23 cellular contexts compared by ENCODE assay signal in the genomic region with DNA sequence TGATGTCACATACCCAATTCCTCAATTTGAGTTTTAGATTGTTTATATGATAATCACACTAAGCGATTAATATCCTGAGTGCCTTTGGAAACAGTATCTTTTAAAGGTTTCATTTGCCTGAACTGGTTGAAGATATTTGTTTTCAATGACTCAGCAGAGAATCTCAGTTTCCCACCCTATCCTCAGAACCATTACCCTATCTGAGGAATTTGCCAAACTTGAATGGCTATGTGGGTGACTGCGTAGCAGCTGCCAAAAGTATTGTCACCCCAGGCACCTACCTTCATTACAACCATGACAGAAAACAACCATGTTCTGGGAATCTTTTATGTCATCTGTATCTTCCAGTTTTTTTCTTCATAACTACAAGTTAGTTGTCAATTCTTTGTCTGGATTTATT.
DNase-seq lines count a peak whose midpoint lies in the region; FAIRE-seq and TF ChIP-seq lines count a peak whose summit lies in the region.
"Had no signal": no experiment of that assay in that cellular context is flagged by ENCODE, and none has a peak within 500 bp of the region (broad histone marks: within the 10 kb centered on the region; RNA-seq: fewer than 3 reads in every experiment).

No MANE protein-coding gene starts in this region.

- H3K4me3 ChIP-seq in astrocyte (ENCODE audit: insufficient read depth, low read depth, low read length) (no peak overlapping the region), trophoblast cell (ENCODE audit: low read depth, low read length) (no peak overlapping the region)
- H3K4me3 ChIP-seq: BLaER1, GM23338 had no signal

- no peak overlapping the region for H3K14ac ChIP-seq in trophoblast cell (ENCODE audit: low read length)

- H3K27me3 ChIP-seq in astrocyte (ENCODE audit: insufficient read depth, low read length), result no peaks in the 10 kb centered on the region
- no peaks in the 10 kb centered on the region for H3K27me3 ChIP-seq in trophoblast cell (ENCODE audit: insufficient read depth, low read length)
- H3K27me3 ChIP-seq: BLaER1 had no signal

- H3K4me1 Mint-ChIP-seq in astrocyte (ENCODE audit: low read depth, unreplicated experiment) (peaks cover 13% of the 10 kb centered on the region), chondrocyte (ENCODE audit: low read depth) (peaks cover 13% of the 10 kb centered on the region)
- H3K4me1 Mint-ChIP-seq: B cell; CD4-positive, CD25-positive, alpha-beta regulatory T cell; GM23338; H9 had no signal

- no peak overlapping the region for H4K12ac ChIP-seq in trophoblast cell (ENCODE audit: low read depth, low read length)

- no peak overlapping the region for H2AFZ ChIP-seq in astrocyte (ENCODE audit: low read depth, low read length)
- no peak overlapping the region for H2AFZ ChIP-seq in trophoblast cell (ENCODE audit: insufficient read depth, low read length, poor library complexity)
- H2AFZ ChIP-seq: GM23338 had no signal

- H3K4me3 Mint-ChIP-seq in astrocyte (ENCODE audit: unreplicated experiment), result no peak overlapping the region
- no peak overlapping the region for H3K4me3 Mint-ChIP-seq in chondrocyte (ENCODE audit: unreplicated experiment)
- H3K4me3 Mint-ChIP-seq: B cell; CD4-positive, CD25-positive, alpha-beta regulatory T cell; CD8-positive, alpha-beta T cell; GM23338; H9 had no signal

- no peaks in the 10 kb centered on the region for H3K79me2 ChIP-seq in astrocyte (ENCODE audit: insufficient read depth, low read length)
- no peaks in the 10 kb centered on the region for H3K79me2 ChIP-seq in trophoblast cell (ENCODE audit: control insufficient read depth, insufficient read depth, low read length, poor library complexity)

- FAIRE-seq in astrocyte (lab: Jason Lieb, UNC), result no peak
- FAIRE-seq: A204.1, D721Med, GM12891, GM18507 had no signal

- no peak overlapping the region for H4K8ac ChIP-seq in trophoblast cell (ENCODE audit: low read depth, low read length)

- H3K9ac ChIP-seq in astrocyte (ENCODE audit: low read length) (no peak overlapping the region), trophoblast cell (ENCODE audit: low read length) (no peak overlapping the region)
- H3K9ac ChIP-seq: BLaER1 had no signal

- H3K27ac Mint-ChIP-seq in astrocyte (ENCODE audit: unreplicated experiment) (peak overlapping the region; percentile 38), chondrocyte (ENCODE audit: unreplicated experiment) (peak overlapping the region; percentile 87)
- H3K27ac Mint-ChIP-seq: B cell; CD4-positive, CD25-positive, alpha-beta regulatory T cell; CD8-positive, alpha-beta T cell; GM23338; H9 had no signal

- H4K20me1 ChIP-seq in astrocyte (ENCODE audit: insufficient read depth, low read length), result no peaks in the 10 kb centered on the region
- H4K20me1 ChIP-seq: BLaER1 had no signal

- no peak overlapping the region for H3K27ac ChIP-seq in astrocyte (ENCODE audit: low read depth, low read length)
- no peak overlapping the region for H3K27ac ChIP-seq in trophoblast cell (ENCODE audit: low read depth, low read length)
- H3K27ac ChIP-seq: 22Rv1, BLaER1, C4-2B had no signal

- no peaks in the 10 kb centered on the region for H3K4me1 ChIP-seq in astrocyte (ENCODE audit: insufficient read depth, low read length)
- H3K4me1 ChIP-seq in trophoblast cell (ENCODE audit: control insufficient read depth in 1 of 2, insufficient read depth in 2 of 2, low read length in 2 of 2), result no peaks in the 10 kb centered on the region
- H3K4me1 ChIP-seq: BLaER1 had no signal

- no peaks in the 10 kb centered on the region for H3K79me1 ChIP-seq in trophoblast cell (ENCODE audit: low read length)

- DNase-seq in astrocyte (ENCODE audit: low read depth) (peak; percentile 13), chondrocyte (ENCODE audit: low spot score) (no peak), myocyte (ENCODE audit: low read depth) (peak; percentile 25), trophoblast cell (peak; percentile 3 to 51), LoVo (ENCODE audit: low spot score) (no peak), germinal center (ENCODE audit: low spot score) (no peak), NCI-H2107 (lab: John Stamatoyannopoulos, UW) (no peak), NCI-H128 (lab: John Stamatoyannopoulos, UW; ENCODE audit: unreplicated experiment) (no peak)
- DNase-seq: CD4-positive, CD25-positive, alpha-beta regulatory T cell; CD8-positive, alpha-beta T cell; DMS 273 treated with DMSO at 0.1 percent for 48 hours; EL; GDM1; H9 had no signal

- H4K91ac ChIP-seq in trophoblast cell (ENCODE audit: low read depth, low read length), result no peak overlapping the region

- H3K9me3 ChIP-seq in astrocyte (ENCODE audit: insufficient read depth, low read depth, low read length) (no peaks in the 10 kb centered on the region), trophoblast cell (ENCODE audit: insufficient read depth, low read depth, low read length) (no peaks in the 10 kb centered on the region)
- H3K9me3 ChIP-seq: BLaER1 had no signal

- no peak overlapping the region for H3K23ac ChIP-seq in trophoblast cell (ENCODE audit: low read length)

- no peaks in the 10 kb centered on the region for H3K36me3 ChIP-seq in astrocyte (ENCODE audit: insufficient read depth, low read length)
- H3K36me3 ChIP-seq in trophoblast cell (ENCODE audit: control insufficient read depth in 1 of 2, insufficient read depth in 2 of 2, low read length in 2 of 2), result no peaks in the 10 kb centered on the region
- H3K36me3 ChIP-seq: BLaER1 had no signal

- H3K4ac ChIP-seq in trophoblast cell (ENCODE audit: low read depth, low read length), result no peak overlapping the region

- no peak for TF ChIP-seq CTCF in astrocyte (IDR thresholded peaks at IDR 0.05; ENCODE audit: insufficient read depth, low read depth, low read length)
- no peak for TF ChIP-seq CTCF in chondrocyte (IDR thresholded peaks at IDR 0.05)

- H3K18ac ChIP-seq in trophoblast cell (ENCODE audit: low read length), result no peak overlapping the region

- no peak overlapping the region for H3K4me2 ChIP-seq in astrocyte (ENCODE audit: low read length)
- no peak overlapping the region for H3K4me2 ChIP-seq in trophoblast cell (ENCODE audit: low read length)
- H3K4me2 ChIP-seq: BLaER1, GM23338 had no signal

- no peak overlapping the region for H2BK5ac ChIP-seq in trophoblast cell (ENCODE audit: low read depth, low read length, poor library complexity)

- H2BK120ac ChIP-seq in trophoblast cell (ENCODE audit: insufficient read depth, low read length, poor library complexity), result no peak overlapping the region

- WGBS in trophoblast cell (ENCODE audit: extremely low coverage, insufficient coverage, insufficient read length), result no CpG with 5 or more reads among the region's 2 CpGs

- H3K36me3 Mint-ChIP-seq in astrocyte (ENCODE audit: low read depth, unreplicated experiment) (no peaks in the 10 kb centered on the region), chondrocyte (ENCODE audit: low read depth) (no peaks in the 10 kb centered on the region)
- H3K36me3 Mint-ChIP-seq: CD4-positive, CD25-positive, alpha-beta regulatory T cell; CD8-positive, alpha-beta T cell had no signal

- H2BK12ac ChIP-seq in trophoblast cell (ENCODE audit: low read length), result no peak overlapping the region

- H2AK5ac ChIP-seq in trophoblast cell (ENCODE audit: low read length), result no peak overlapping the region

- H3K27me3 Mint-ChIP-seq in astrocyte (ENCODE audit: low read depth, unreplicated experiment) (no peaks in the 10 kb centered on the region), chondrocyte (ENCODE audit: low read depth) (no peaks in the 10 kb centered on the region)
- H3K27me3 Mint-ChIP-seq: B cell had no signal

- H3K9me3 Mint-ChIP-seq in astrocyte (ENCODE audit: unreplicated experiment) (peaks cover 3% of the 10 kb centered on the region), chondrocyte (ENCODE audit: low read depth) (peaks cover 3% of the 10 kb centered on the region)
- H3K9me3 Mint-ChIP-seq: CD8-positive, alpha-beta T cell; GM23338; H9 had no signal

Comparison
In these comparisons a context has a peak if more than half of its experiments do, and no peak if none do; other contexts are left out.
1. DNase-seq: peak in astrocyte (single experiment), myocyte (single experiment) and trophoblast cell (2 of 2); none in chondrocyte (single experiment), LoVo (single experiment), germinal center (single experiment), NCI-H2107 (single experiment) and NCI-H128 (single experiment).